In genomic region chr1:230263573-230264195, GRCh38 we compare ENCODE assay signal across 12 cellular contexts.
"Had no signal": no experiment of that assay in that cellular context is flagged by ENCODE, and none has a peak within 500 bp of the region (broad histone marks: within the 10 kb centered on the region; RNA-seq: fewer than 3 reads in every experiment).

No MANE protein-coding gene starts in this region.

- H3K27ac ChIP-seq: epithelial cell of prostate, gastrocnemius medialis, heart right ventricle, parathyroid adenoma, stomach had no signal

- H3K27ac Mint-ChIP-seq: activated naive CD4-positive, alpha-beta T cell treated with anti-CD3 and anti-CD28 coated beads for 36 hours; T-helper 17 cell had no signal

- DNase-seq: activated CD4-positive, alpha-beta T cell treated with anti-CD3 and anti-CD28 coated beads, Interleukin-2, amount 50 U/mL, for 1 hour; activated naive CD4-positive, alpha-beta T cell treated with anti-CD3 and anti-CD28 coated beads for 36 hours; cortex of kidney; effector memory CD4-positive, alpha-beta T cell; gastrocnemius medialis; heart right ventricle; mesendoderm; stomach; T-helper 17 cell had no signal

- H3K27me3 Mint-ChIP-seq: T-helper 17 cell had no signal

- H3K79me2 ChIP-seq: parathyroid adenoma had no signal

- H3K9me3 ChIP-seq: gastrocnemius medialis, heart right ventricle, stomach, thoracic aorta had no signal

- H3K4me3 Mint-ChIP-seq: activated naive CD4-positive, alpha-beta T cell treated with anti-CD3 and anti-CD28 coated beads for 36 hours; T-helper 17 cell had no signal

- ATAC-seq: gastrocnemius medialis, heart right ventricle, T-helper 17 cell had no signal

- H3K4me1 ChIP-seq: parathyroid adenoma had no signal

- H3K4me3 ChIP-seq: gastrocnemius medialis, heart right ventricle, stomach, thoracic aorta had no signal

- H3K27me3 ChIP-seq: gastrocnemius medialis, heart right ventricle, stomach had no signal

- H3K9me3 Mint-ChIP-seq: activated naive CD4-positive, alpha-beta T cell treated with anti-CD3 and anti-CD28 coated beads for 36 hours had no signal

- H3K9ac ChIP-seq: parathyroid adenoma had no signal

- H2AFZ ChIP-seq: parathyroid adenoma had no signal
